8 cellular contexts compared by ENCODE assay signal in the genomic region with DNA sequence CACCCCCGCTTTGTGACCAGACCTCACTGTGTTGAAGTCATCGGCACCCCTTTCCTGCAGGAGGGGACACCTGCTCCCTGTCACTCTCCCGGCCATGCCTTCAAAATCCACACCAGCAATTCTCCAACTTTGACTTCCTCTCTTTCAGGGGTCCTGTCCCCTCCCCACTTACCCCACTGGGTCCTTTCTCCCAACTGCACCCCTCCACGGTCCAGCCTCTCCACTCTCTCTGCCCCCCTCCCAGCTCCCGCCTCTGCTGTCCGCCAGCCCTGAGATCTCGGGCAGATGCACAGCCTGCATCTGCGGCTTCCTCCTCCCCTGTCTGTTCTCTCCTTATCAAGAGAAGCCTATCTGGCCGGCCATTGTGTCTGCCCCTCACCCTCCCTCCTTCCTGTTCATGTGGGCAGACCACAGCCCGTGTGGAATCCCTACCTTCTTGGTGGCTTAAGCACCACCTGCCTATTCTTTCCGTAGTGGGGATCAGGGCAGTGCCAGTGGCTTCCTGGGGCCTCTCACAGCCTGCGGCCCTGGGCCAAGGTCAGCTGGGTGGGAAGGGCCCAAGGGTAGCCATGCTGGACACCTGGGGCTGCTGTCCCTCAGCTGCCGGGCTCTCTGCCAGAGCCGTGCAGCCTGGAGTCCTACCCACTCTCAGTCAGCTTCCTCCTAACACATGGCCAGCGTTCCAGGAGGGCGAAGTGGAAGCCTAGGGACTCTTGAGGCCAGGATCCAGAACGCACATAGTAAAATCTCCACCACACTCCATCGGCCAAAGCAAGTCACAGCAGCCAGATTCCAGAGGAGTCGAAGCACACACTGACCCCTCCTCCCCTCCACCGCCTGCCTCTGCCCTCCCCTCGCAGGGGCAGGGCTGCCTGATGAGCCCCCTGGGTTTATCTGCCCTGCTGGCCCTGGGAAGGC. TPM values are rescaled to one million over a fixed set of nuclear protein-coding genes. Genes with fewer than 3 reads are reported as not detected.
A peak's percentile ranks its signal among the peaks of the same experiment; 100 is the strongest.
DNase-seq lines count a peak whose midpoint lies in the region; ATAC-seq and TF ChIP-seq lines count a peak whose summit lies in the region.

No MANE protein-coding gene starts in this region.

- DNase-seq in adipocyte (ENCODE audit: low read depth) (peak; percentile 32), lung (ENCODE audit: low spot score) (peak; percentile 64), brain microvascular endothelial cell (no peak), GM03348 (ENCODE audit: low spot score) (no peak), middle frontal gyrus (ENCODE audit: extremely low spot score, low spot score) (no peak)

- H3K4me3 ChIP-seq in BLaER1 (0 out of 2 replicates have a peak overlapping the region, but pooled peaks have one; percentile 7), HUES64 (ENCODE audit: low read length) (no peak overlapping the region), adipocyte (ENCODE audit: low read length) (no peak overlapping the region), lung (no peak overlapping the region), brain microvascular endothelial cell (ENCODE audit: low read depth, low read length) (no peak overlapping the region)

- H3K36me3 ChIP-seq in BLaER1 (no peaks in the 10 kb centered on the region), HUES64 (ENCODE audit: insufficient read depth, low read length) (no peaks in the 10 kb centered on the region), adipocyte (ENCODE audit: control insufficient read depth, insufficient read depth, low read length, severe bottlenecking) (no peaks in the 10 kb centered on the region), lung (ENCODE audit: control insufficient read depth in 2 of 2, insufficient read depth in 2 of 2, low read length in 2 of 2) (no peaks in the 10 kb centered on the region), brain microvascular endothelial cell (replicated peaks) (no peaks in the 10 kb centered on the region)

- peak overlapping the region; percentile 88 for H3K4me2 ChIP-seq in BLaER1

- H3K27ac ChIP-seq in BLaER1 (peak overlapping the region; percentile 68), HUES64 (ENCODE audit: low read depth, low read length) (peak overlapping the region; percentile 46; the same call in 1 of the 2 replicates), lung (ENCODE audit: low read depth in 1 of 2, low read length in 1 of 2) (peak overlapping the region in 1 of 2 donors; percentile 8), brain microvascular endothelial cell (no peak overlapping the region)

- peaks cover 58% of the 10 kb centered on the region for H3K4me1 ChIP-seq in BLaER1
- H3K4me1 ChIP-seq in HUES64 (ENCODE audit: insufficient read depth, low read length) = peaks cover 11% of the 10 kb centered on the region
- H3K4me1 ChIP-seq in adipocyte (ENCODE audit: control insufficient read depth, insufficient read depth, low read length) = peaks cover 3% of the 10 kb centered on the region
- H3K4me1 ChIP-seq in lung (ENCODE audit: control insufficient read depth in 2 of 2, insufficient read depth in 2 of 2, low read length in 2 of 2) = peaks cover 4 to 19% of the 10 kb centered on the region in 2 donors

- in situ Hi-C loops in brain microvascular endothelial cell (cut with HindIII; ENCODE audit: low pct_ligation_motif_present, low sequenced_read_pairs) = no loop called here

- ATAC-seq in lung (ENCODE audit: insufficient read depth, low FRiP score) = no peak
- no peak for ATAC-seq in HG03378 (IDR thresholded peaks at IDR 0.05; ENCODE audit: unreplicated experiment)

- no peak for TF ChIP-seq CTCF in lung (IDR thresholded peaks at IDR 0.05; ENCODE audit: control extremely low read depth, extremely low read depth)
- TF ChIP-seq CTCF in brain microvascular endothelial cell (IDR thresholded peaks at IDR 0.05; ENCODE audit: low read depth, low read length, missing control alignments) = no peak

- H3K27me3 ChIP-seq in BLaER1 (peaks cover 45% of the 10 kb centered on the region), HUES64 (ENCODE audit: insufficient read depth, low read length) (peaks cover 38% of the 10 kb centered on the region), adipocyte (replicated peaks; ENCODE audit: control insufficient read depth, insufficient read depth, low read length) (peaks cover 32% of the 10 kb centered on the region), lung (ENCODE audit: control insufficient read depth, insufficient read depth) (no peaks in the 10 kb centered on the region), brain microvascular endothelial cell (replicated peaks) (no peaks in the 10 kb centered on the region)

- H3K9me3 ChIP-seq in BLaER1 (peaks cover 4% of the 10 kb centered on the region; the same call in 1 of the 2 replicates), HUES64 (ENCODE audit: insufficient read depth, low read depth, low read length) (no peaks in the 10 kb centered on the region), adipocyte (ENCODE audit: control insufficient read depth, low read length) (no peaks in the 10 kb centered on the region), lung (ENCODE audit: control insufficient read depth in 2 of 2, insufficient read depth in 1 of 2, low read length in 1 of 2) (no peaks in the 10 kb centered on the region)

- H3K9ac ChIP-seq in BLaER1 = peak overlapping the region; percentile 49; the same call in 1 of the 2 replicates
- H3K9ac ChIP-seq in HUES64 (ENCODE audit: low read depth, low read length) = peak overlapping the region; percentile 36; the same call in 1 of the 2 replicates
- no peak overlapping the region for H3K9ac ChIP-seq in adipocyte (ENCODE audit: low read length)

- 49% methylated on average over 21 of the region's 21 CpGs for WGBS in HUES64
- WGBS in lung, 2 donors = 9 to 18% methylated on average over 21 of the region's 21 CpGs

- H4K20me1 ChIP-seq in BLaER1 = peaks cover 33% of the 10 kb centered on the region

RNA-seq across cellular contexts. Expression of a gene that starts 5.1 kb away (rescaled TPM):
- 3.7 TPM for polyA plus RNA-seq in HUES64 (2013, experiment 1 of 2)
- 4.8 TPM for polyA plus RNA-seq in HUES64 (2013, experiment 2 of 2)
- 10 to 100 TPM; 13.5 to 47.9 TPM for total RNA-seq in lung
- 10 to 100 TPM; 16.6 to 37.7 TPM for polyA plus RNA-seq in lung

RNA-seq across cellular contexts. Expression of a gene that starts 8.3 kb away (rescaled TPM):
- 24.5 TPM for polyA plus RNA-seq in HUES64 (2013, experiment 1 of 2)
- polyA plus RNA-seq in HUES64 (2013, experiment 2 of 2) = 29.7 TPM
- 10 to 100 TPM; 12.7 to 53.6 TPM for total RNA-seq in lung
- 100 to 1,000 TPM; 208 to 234 TPM for polyA plus RNA-seq in lung

RNA-seq across cellular contexts. Expression of a gene that starts 14.9 kb away (rescaled TPM):
- polyA plus RNA-seq in HUES64 (2013, experiment 1 of 2) = 58.7 TPM
- 72.3 TPM for polyA plus RNA-seq in HUES64 (2013, experiment 2 of 2)
- 100 to 1,000 TPM; 103 to 124 TPM for total RNA-seq in lung
- 10 to 100 TPM; 30.7 to 67.4 TPM for polyA plus RNA-seq in lung

RNA-seq across cellular contexts. Expression of a gene that starts 23.1 kb away (rescaled TPM):
- polyA plus RNA-seq in HUES64 (2013, experiment 1 of 2) = not detected
- not detected for polyA plus RNA-seq in HUES64 (2013, experiment 2 of 2)
- under 1 TPM in 1 of 2 donors, not detected in 1; 0.15 TPM for total RNA-seq in lung
- polyA plus RNA-seq in lung = under 1 TPM; 0.06 to 0.45 TPM

RNA-seq across cellular contexts. Expression of a gene that starts 38.8 kb away (rescaled TPM):
- 0.10 TPM for polyA plus RNA-seq in HUES64 (2013, experiment 1 of 2)
- 0.38 TPM for polyA plus RNA-seq in HUES64 (2013, experiment 2 of 2)
- total RNA-seq in lung = 1 to 10 TPM; 2.0 to 5.1 TPM
- polyA plus RNA-seq in lung = 1 to 10 TPM; 2.0 to 2.8 TPM

Comparison
In these comparisons a context has a peak if more than half of its experiments do, and no peak if none do; other contexts are left out.
1. DNase-seq: peak in adipocyte (single experiment) and lung (single experiment); none in brain microvascular endothelial cell (single experiment), GM03348 (single experiment) and middle frontal gyrus (single experiment).